ENCODE assay signal across 30 cellular contexts in the genomic region with DNA sequence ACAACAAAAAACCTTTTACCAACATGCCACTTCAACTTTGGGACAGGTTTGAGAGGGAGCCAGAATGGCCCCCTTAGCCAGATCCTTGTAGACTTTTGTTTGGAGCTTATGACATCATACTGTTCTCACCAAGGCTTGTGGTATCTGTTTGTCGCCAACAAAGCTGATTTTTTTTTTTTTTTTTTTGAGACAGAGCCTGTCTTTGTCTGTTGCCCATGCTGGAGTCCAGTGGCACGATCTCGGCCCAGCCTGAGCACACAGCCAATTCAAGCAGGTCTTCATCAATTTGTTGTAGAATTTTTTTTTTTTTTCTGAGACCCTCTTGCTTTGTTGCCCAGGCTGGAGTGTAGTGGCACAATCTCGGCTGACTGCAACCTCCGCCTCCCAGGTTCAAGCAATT.
"Had no signal": no experiment of that assay in that cellular context is flagged by ENCODE, and none has a peak within 500 bp of the region (broad histone marks: within the 10 kb centered on the region; RNA-seq: fewer than 3 reads in every experiment).

No MANE protein-coding gene starts in this region.

- ATAC-seq: gastroesophageal sphincter; heart right ventricle; left lung; lower lobe of right lung; mucosa of descending colon; sciatic nerve; stimulated activated effector memory CD8-positive, alpha-beta T cell treated with anti-CD3 and anti-CD28 coated beads, Interleukin-12 subunit alpha, Interleukin-12 subunit beta, amount 100 ng/mL, for 72 hours; stimulated activated naive CD8-positive, alpha-beta T cell treated with anti-CD3 and anti-CD28 coated beads, Interleukin-15, amount 100 ng/mL, for 72 hours; T-helper 17 cell had no signal

- DNase-seq: activated CD4-positive, alpha-beta memory T cell treated with anti-CD3 and anti-CD28 coated beads, Interleukin-2, amount 10 ng/mL, durations not matched to agents 7 days and 5 days; activated CD4-positive, alpha-beta T cell treated with anti-CD3 and anti-CD28 coated beads, Interleukin-2, amount 10 ng/mL, durations not matched to agents 7 days and 5 days; activated CD4-positive, CD25-positive, alpha-beta regulatory T cell treated with anti-CD3 and anti-CD28 coated beads, Interleukin-2, amount 50 U/mL, for 72 hours; activated CD8-positive, alpha-beta memory T cell treated with anti-CD3 and anti-CD28 coated beads, Interleukin-2, amount 50 U/mL, for 48 hours; activated gamma-delta T cell; activated naive CD4-positive, alpha-beta T cell treated with anti-CD3 and anti-CD28 coated beads, Interleukin-2, amount 10 ng/mL, durations not matched to agents 7 days and 5 days; activated T-cell treated with anti-CD3 and anti-CD28 coated beads, Interleukin-2, amount 50 U/mL, for 24 hours; amniotic stem cell; central memory CD4-positive, alpha-beta T cell; dermis blood vessel endothelial cell; effector CD8-positive, alpha-beta T cell; heart right ventricle; kidney glomerular epithelial cell; left lung; lower lobe of right lung; mesendoderm; mucosa of descending colon; stimulated activated CD4-positive, alpha-beta T cell treated with anti-CD3 and anti-CD28 coated beads, Interleukin-12 subunit alpha, Interleukin-12 subunit beta, amount 100 ng/mL, for 4 hours; stimulated activated CD4-positive, alpha-beta T cell treated with anti-CD3 and anti-CD28 coated beads, Interleukin-4, amount 100 ng/mL, for 1 hour; stimulated activated naive CD8-positive, alpha-beta T cell treated with anti-CD3 and anti-CD28 coated beads, Interleukin-15, amount 100 ng/mL, for 72 hours; T-helper 17 cell; T1000; WERI-Rb-1 had no signal

- H3K27ac ChIP-seq: gastroesophageal sphincter, heart right ventricle, left lung, lower lobe of right lung, neutrophil, skin epidermis, suprapubic skin, tibial nerve, WERI-Rb-1 had no signal
